Comparison of ENCODE assay signal across 26 cellular contexts in the genomic region with DNA sequence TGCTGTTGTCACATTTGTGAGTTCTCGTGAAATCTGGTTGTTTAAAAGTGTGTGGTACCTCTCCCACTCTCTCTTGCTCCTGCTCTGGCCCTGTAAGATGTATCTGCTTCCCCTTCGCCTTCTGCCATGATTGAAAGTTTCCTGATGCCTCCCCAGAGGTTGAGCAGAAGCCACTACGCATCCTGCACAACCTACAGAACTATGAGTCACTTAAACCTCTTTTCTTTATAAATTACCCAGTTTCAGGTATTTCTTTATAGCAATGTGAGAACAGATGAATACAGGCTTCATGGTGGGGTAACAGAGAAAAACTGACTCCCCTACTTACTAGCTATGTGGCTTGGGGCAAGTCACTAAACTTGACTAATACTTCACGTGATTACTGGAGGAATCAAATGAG. TPM values are rescaled to one million over a fixed set of nuclear protein-coding genes. Genes with fewer than 3 reads are reported as not detected.
"Had no signal": no experiment of that assay in that cellular context is flagged by ENCODE, and none has a peak within 500 bp of the region (broad histone marks: within the 10 kb centered on the region; RNA-seq: fewer than 3 reads in every experiment).

No MANE protein-coding gene starts in this region.

- H3K4me3 ChIP-seq: esophagus muscularis mucosa, gastroesophageal sphincter, heart left ventricle, hepatocyte, lung, ovary, psoas muscle, sigmoid colon, thyroid gland, vagina had no signal

- H3K36me3 ChIP-seq: esophagus muscularis mucosa, gastroesophageal sphincter, heart left ventricle, ovary, sigmoid colon, thyroid gland, vagina had no signal

- H3K27ac ChIP-seq: esophagus muscularis mucosa, foreskin keratinocyte, gastroesophageal sphincter, heart left ventricle, hepatocyte, ovary, psoas muscle, sigmoid colon, thyroid gland, vagina had no signal

- H3K79me2 ChIP-seq: hepatocyte had no signal

- H3K4me2 ChIP-seq: hepatocyte had no signal

- H3K27me3 Mint-ChIP-seq: memory B cell; stimulated activated memory B cell treated with anti-CD40 and anti-IgM and Interleukin-4, amounts not matched to agents 10 μg/mL and 1 μg/mL and 100 μg/mL, for 72 hours had no signal

- H3K9me3 ChIP-seq: esophagus muscularis mucosa, gastroesophageal sphincter, heart left ventricle, ovary, psoas muscle, sigmoid colon, thyroid gland, vagina had no signal

- H3K4me1 ChIP-seq: esophagus muscularis mucosa, foreskin keratinocyte, gastroesophageal sphincter, sigmoid colon, vagina had no signal

- H2AFZ ChIP-seq: hepatocyte had no signal

- DNase-seq: dermis blood vessel endothelial cell; effector memory CD4-positive, alpha-beta T cell; foreskin keratinocyte; heart left ventricle; kidney; natural killer cell; occipital lobe; ovary; posterior cingulate gyrus; psoas muscle; right cardiac atrium; sigmoid colon; stimulated activated CD4-positive, alpha-beta T cell treated with anti-CD3 and anti-CD28 coated beads, Interleukin-2, amount 100 ng/mL, for 24 hours; stimulated activated CD4-positive, alpha-beta T cell treated with anti-CD3 and anti-CD28 coated beads, Interleukin-4, amount 100 ng/mL, for 24 hours; thyroid gland had no signal

- H3K36me3 Mint-ChIP-seq: memory B cell; natural killer cell; stimulated activated memory B cell treated with anti-CD40 and anti-IgM and Interleukin-4, amounts not matched to agents 10 μg/mL and 1 μg/mL and 100 μg/mL, for 72 hours had no signal

- H3K4me1 Mint-ChIP-seq: natural killer cell; stimulated activated memory B cell treated with anti-CD40 and anti-IgM and Interleukin-4, amounts not matched to agents 10 μg/mL and 1 μg/mL and 100 μg/mL, for 72 hours had no signal

- H3K9me3 Mint-ChIP-seq: memory B cell; stimulated activated memory B cell treated with anti-CD40 and anti-IgM and Interleukin-4, amounts not matched to agents 10 μg/mL and 1 μg/mL and 100 μg/mL, for 72 hours; stimulated activated naive CD8-positive, alpha-beta T cell treated with anti-CD3 and anti-CD28 coated beads, Interleukin-15, Interleukin-2, amounts not matched to agents 100 ng/mL and 50 ng/mL, for 24 hours had no signal

- H3K4me3 Mint-ChIP-seq: memory B cell; natural killer cell; stimulated activated memory B cell treated with anti-CD40 and anti-IgM and Interleukin-4, amounts not matched to agents 10 μg/mL and 1 μg/mL and 100 μg/mL, for 72 hours; stimulated activated naive CD8-positive, alpha-beta T cell treated with anti-CD3 and anti-CD28 coated beads, Interleukin-15, Interleukin-2, amounts not matched to agents 100 ng/mL and 50 ng/mL, for 24 hours had no signal

- H3K27me3 ChIP-seq: esophagus muscularis mucosa, foreskin keratinocyte, gastroesophageal sphincter, heart left ventricle, hepatocyte, ovary, sigmoid colon, thyroid gland, vagina had no signal

- H3K27ac Mint-ChIP-seq: memory B cell; natural killer cell; stimulated activated memory B cell treated with anti-CD40 and anti-IgM and Interleukin-4, amounts not matched to agents 10 μg/mL and 1 μg/mL and 100 μg/mL, for 72 hours; stimulated activated naive CD8-positive, alpha-beta T cell treated with anti-CD3 and anti-CD28 coated beads, Interleukin-15, Interleukin-2, amounts not matched to agents 100 ng/mL and 50 ng/mL, for 24 hours had no signal

- ATAC-seq: foreskin keratinocyte; gastroesophageal sphincter; heart left ventricle; left lobe of liver; natural killer cell; psoas muscle; right cardiac atrium; stimulated activated memory B cell treated with anti-CD40 and anti-IgM and Interleukin-4, amounts not matched to agents 10 μg/mL and 1 μg/mL and 100 μg/mL, for 72 hours had no signal

RNA-seq across cellular contexts. Expression of a gene that starts 18.0 kb away (rescaled TPM):
- total RNA-seq: dermis blood vessel endothelial cell, endothelial cell of umbilical vein had no signal
- polyA plus RNA-seq: endothelial cell of umbilical vein, hepatocyte, neural cell had no signal
